Comparison of ENCODE assay signal across 25 cellular contexts in genomic region chr2:68091439-68092034, GRCh38. TPM values are rescaled to one million over a fixed set of nuclear protein-coding genes. Genes with fewer than 3 reads are reported as not detected.
DNase-seq lines count a peak whose midpoint lies in the region; ATAC-seq, FAIRE-seq and TF ChIP-seq lines count a peak whose summit lies in the region.
"Had no signal": no experiment of that assay in that cellular context is flagged by ENCODE, and none has a peak within 500 bp of the region (broad histone marks: within the 10 kb centered on the region; RNA-seq: fewer than 3 reads in every experiment).

No MANE protein-coding gene starts in this region.

- H3K4me1 ChIP-seq in mesenchymal stem cell (ENCODE audit: control insufficient read depth, insufficient read depth, low read depth, low read length), result no peaks in the 10 kb centered on the region

- no peak overlapping the region for H2BK15ac ChIP-seq in mesenchymal stem cell (ENCODE audit: low read depth, poor library complexity, severe bottlenecking)

- H3K9ac ChIP-seq in mesenchymal stem cell (ENCODE audit: low read length), result no peak overlapping the region

- no peak overlapping the region for H3K4me3 Mint-ChIP-seq in WTC11
- H3K4me3 Mint-ChIP-seq: CD4-positive, CD25-positive, alpha-beta regulatory T cell; HFFc6; IgD-negative memory B cell; T-helper 17 cell had no signal

- 43% methylated on average over 2 of the region's 2 CpGs for WGBS in mesenchymal stem cell

- H4K8ac ChIP-seq in mesenchymal stem cell (ENCODE audit: low read length), result no peak overlapping the region

- H3K27ac Mint-ChIP-seq in WTC11, result no peak overlapping the region
- H3K27ac Mint-ChIP-seq: CD4-positive, CD25-positive, alpha-beta regulatory T cell; HFFc6; IgD-negative memory B cell; T-helper 17 cell had no signal

- CTCF ChIA-PET in WTC11 (lab: Charles Lee), result no interaction called here

- H3K9me3 ChIP-seq in mesenchymal stem cell (ENCODE audit: control insufficient read depth, low read length), result no peaks in the 10 kb centered on the region

- DNase-seq in D721Med (ENCODE audit: insufficient read length, low spot score) (peak; percentile 31), NCI-H69 (lab: John Stamatoyannopoulos, UW) (peak; percentile 28), amniotic epithelial cell (ENCODE audit: low read depth) (peak; percentile 50), mesenchymal stem cell (peak; percentile 77), WTC11 (ENCODE audit: low spot score) (no peak)
- DNase-seq: ACHN; CD4-positive, CD25-positive, alpha-beta regulatory T cell; HFFc6; MM.1S; NCI-H1105 treated with DMSO at 0.1 percent for 48 hours; NCI-H1694; NCI-H2081 treated with DMSO at 0.1 percent for 48 hours; NCI-H446 treated with DMSO at 0.1 percent for 48 hours; NCI-H748 treated with DMSO at 0.1 percent for 48 hours; PC-3; RPMI8226; SIG-M5; T-helper 17 cell had no signal

- H3K4me1 Mint-ChIP-seq in WTC11, result peaks cover 9% of the 10 kb centered on the region

- no peak overlapping the region for H2AFZ ChIP-seq in mesenchymal stem cell (ENCODE audit: low read depth, low read length)

- H2AK5ac ChIP-seq in mesenchymal stem cell (ENCODE audit: low read length, severe bottlenecking), result no peak overlapping the region

- H3K79me1 ChIP-seq in mesenchymal stem cell (replicated peaks; ENCODE audit: low read length, poor library complexity, severe bottlenecking), result no peaks in the 10 kb centered on the region

- POLR2A ChIA-PET in WTC11 (lab: Charles Lee), result no interaction called here

- no peak overlapping the region for H3K4me3 ChIP-seq in mesenchymal stem cell (ENCODE audit: insufficient read depth in 1 of 2, low read depth in 1 of 2, low read length in 2 of 2)

- no peaks in the 10 kb centered on the region; the same call in none of the 2 replicates for H3K27me3 Mint-ChIP-seq in WTC11 (ENCODE audit: low read depth)
- H3K27me3 Mint-ChIP-seq: CD4-positive, CD25-positive, alpha-beta regulatory T cell; IgD-negative memory B cell had no signal

- no peak overlapping the region for H2BK5ac ChIP-seq in mesenchymal stem cell (ENCODE audit: low read depth, low read length, poor library complexity, severe bottlenecking)

- H2BK120ac ChIP-seq in mesenchymal stem cell (ENCODE audit: low read depth, low read length), result no peak overlapping the region

- ATAC-seq in HG02852 (IDR thresholded peaks at IDR 0.05; ENCODE audit: unreplicated experiment), result no peak
- no peak for ATAC-seq in GM19023 (IDR thresholded peaks at IDR 0.05; ENCODE audit: unreplicated experiment)
- no peak for ATAC-seq in WTC11
- no peak for ATAC-seq in HG03565 (IDR thresholded peaks at IDR 0.05; ENCODE audit: unreplicated experiment)
- ATAC-seq: PC-3, T-helper 17 cell had no signal

- H3K14ac ChIP-seq in mesenchymal stem cell (ENCODE audit: low read length in 2 of 2), result no peak overlapping the region

- no peak overlapping the region for H4K91ac ChIP-seq in mesenchymal stem cell (ENCODE audit: low read length)

- H3K36me3 ChIP-seq in mesenchymal stem cell (ENCODE audit: control insufficient read depth in 1 of 2, insufficient read depth in 2 of 2, low read depth in 1 of 2, low read length in 2 of 2), result no peaks in the 10 kb centered on the region

- peak; percentile 97 for FAIRE-seq in D721Med (lab: Jason Lieb, UNC)
- FAIRE-seq: GM12892, H54 had no signal

- H3K27me3 ChIP-seq in mesenchymal stem cell (ENCODE audit: control insufficient read depth in 1 of 2, insufficient read depth in 1 of 2, low read length in 2 of 2), result peaks cover 0 to 16% of the 10 kb centered on the region in 2 experiments

- no peaks in the 10 kb centered on the region for H3K36me3 Mint-ChIP-seq in WTC11

- H3K27ac ChIP-seq in mesenchymal stem cell (ENCODE audit: low read length, poor library complexity, severe bottlenecking), result no peak overlapping the region
- H3K27ac ChIP-seq: HL-60 had no signal

- H3K4me2 ChIP-seq in mesenchymal stem cell (ENCODE audit: low read length, poor library complexity, severe bottlenecking), result no peak overlapping the region

- H2BK12ac ChIP-seq in mesenchymal stem cell (ENCODE audit: low read length in 2 of 2), result no peak overlapping the region

- H3K18ac ChIP-seq in mesenchymal stem cell (ENCODE audit: low read depth in 1 of 2, low read length in 2 of 2), result no peak overlapping the region

- TF ChIP-seq CTCF in D721Med (IDR thresholded peaks at IDR 0.05; ENCODE audit: insufficient read depth, missing control alignments), result no peak
- TF ChIP-seq CTCF in WTC11 (IDR thresholded peaks at IDR 0.05), result no peak

- H3K23ac ChIP-seq in mesenchymal stem cell (ENCODE audit: low read length in 2 of 2), result no peak overlapping the region

- no peaks in the 10 kb centered on the region for H3K9me3 Mint-ChIP-seq in WTC11
- H3K9me3 Mint-ChIP-seq: CD4-positive, CD25-positive, alpha-beta regulatory T cell; HFFc6; IgD-negative memory B cell had no signal

- H3K4ac ChIP-seq in mesenchymal stem cell (ENCODE audit: low read depth in 1 of 2, low read length in 2 of 2), result no peak overlapping the region

TF ChIP-seq in WTC11, 78 proteins besides CTCF, POLR2A, EP300 and RAD21:
- TF ChIP-seq FOXK1 (CRISPR knock-in tag; IDR thresholded peaks at IDR 0.05) (no peak), FOXJ3 (CRISPR knock-in tag; IDR thresholded peaks at IDR 0.05; ENCODE audit: borderline replicate concordance) (no peak), SOX15 (CRISPR knock-in tag; IDR thresholded peaks at IDR 0.05) (no peak), TEAD4 (CRISPR knock-in tag; IDR thresholded peaks at IDR 0.05) (no peak), ZNF281 (CRISPR knock-in tag; IDR thresholded peaks at IDR 0.05) (no peak)
- TF ChIP-seq, protein P1, sequence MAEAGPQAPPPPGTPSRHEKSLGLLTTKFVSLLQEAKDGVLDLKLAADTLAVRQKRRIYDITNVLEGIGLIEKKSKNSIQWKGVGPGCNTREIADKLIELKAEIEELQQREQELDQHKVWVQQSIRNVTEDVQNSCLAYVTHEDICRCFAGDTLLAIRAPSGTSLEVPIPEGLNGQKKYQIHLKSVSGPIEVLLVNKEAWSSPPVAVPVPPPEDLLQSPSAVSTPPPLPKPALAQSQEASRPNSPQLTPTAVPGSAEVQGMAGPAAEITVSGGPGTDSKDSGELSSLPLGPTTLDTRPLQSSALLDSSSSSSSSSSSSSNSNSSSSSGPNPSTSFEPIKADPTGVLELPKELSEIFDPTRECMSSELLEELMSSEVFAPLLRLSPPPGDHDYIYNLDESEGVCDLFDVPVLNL (CRISPR knock-in tag; IDR thresholded peaks at IDR 0.05; ENCODE audit: borderline replicate concordance, low read depth), result no peak
TF ChIP-seq in WTC11: peak in this region for 0.

RNA-seq across cellular contexts. Expression of gene C1D, which starts 28.7 kb away (rescaled TPM):
- 28.9 TPM for polyA plus RNA-seq in mesenchymal stem cell (2013, experiment 1 of 2)
- 30.1 TPM for polyA plus RNA-seq in mesenchymal stem cell (2013, experiment 2 of 2)
- total RNA-seq in WTC11 (2021), result 19.3 to 21.0 TPM (median 19.4 TPM) in 3 replicates
